ENCODE assay signal across 1 cellular context in genomic region chr7:106569500-106569929, GRCh38.
A peak's percentile ranks its signal among the peaks of the same experiment; 100 is the strongest.
TF ChIP-seq lines count a peak whose summit lies in the region.

No MANE protein-coding gene starts in this region.

TF ChIP-seq in K562, 482 proteins besides CTCF, POLR2A, EP300 and RAD21 (continued from another document):
- TF ChIP-seq RREB1 (CRISPR knock-in tag; IDR thresholded peaks at IDR 0.05) = no peak; the same call in 1 of the 2 replicates
- peak; percentile 95 for TF ChIP-seq IRF9 (tag; IDR thresholded peaks at IDR 0.05)
- peak; percentile 19 for TF ChIP-seq ETS2 (tag; IDR thresholded peaks at IDR 0.05; ENCODE audit: borderline replicate concordance, poor library complexity, severe bottlenecking)
- TF ChIP-seq PHB (CRISPR knock-in tag; IDR thresholded peaks at IDR 0.05) = no peak
- TF ChIP-seq MECOM (CRISPR knock-in tag; IDR thresholded peaks at IDR 0.05) = peak; percentile 93
- no peak for TF ChIP-seq TCF3 (CRISPR knock-in tag; IDR thresholded peaks at IDR 0.05)
- peak; percentile 69 for TF ChIP-seq ZNF354B (CRISPR knock-in tag; IDR thresholded peaks at IDR 0.05)
- TF ChIP-seq GTF2F1 (IDR thresholded peaks at IDR 0.05; ENCODE audit: low read depth, low read length) = no peak
- TF ChIP-seq CTCFL (IDR thresholded peaks at IDR 0.05; ENCODE audit: borderline replicate concordance, insufficient read depth, low read depth, low read length, poor library complexity, severe bottlenecking) = no peak
